In the genomic region with DNA sequence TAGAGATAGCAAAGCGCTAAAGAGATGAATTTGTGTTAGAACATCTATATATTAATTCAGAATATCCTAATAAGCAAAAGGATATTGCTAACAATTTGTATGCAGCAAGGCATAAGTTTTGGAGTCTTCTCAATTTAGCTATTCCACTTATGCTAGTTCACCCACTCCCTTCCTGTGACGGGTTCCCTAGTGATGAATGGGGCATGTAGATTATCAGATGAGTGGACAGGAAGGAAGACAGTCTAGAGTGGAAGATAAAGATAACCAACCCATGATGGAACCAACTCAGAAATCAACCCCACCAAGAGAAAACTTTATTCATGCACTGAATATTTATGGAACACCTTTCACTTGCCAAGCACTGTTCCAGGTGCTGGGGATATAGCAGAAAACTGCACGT, we compare ENCODE assay signal across 9 cellular contexts. TPM values are rescaled to one million over a fixed set of nuclear protein-coding genes. Genes with fewer than 3 reads are reported as not detected.
DNase-seq lines count a peak whose midpoint lies in the region; ATAC-seq, FAIRE-seq and TF ChIP-seq lines count a peak whose summit lies in the region.
"Not testable (repeated sequence)": the region's sequence is repeated elsewhere in the genome, so short reads cannot be mapped to it uniquely, and the experiment has no call there.
"Had no signal": no experiment of that assay in that cellular context is flagged by ENCODE, and none has a peak within 500 bp of the region (broad histone marks: within the 10 kb centered on the region; RNA-seq: fewer than 3 reads in every experiment).

No MANE protein-coding gene starts in this region.

- H3K4me2 ChIP-seq in K562 (ENCODE audit: insufficient read depth, low read length); endothelial cell of umbilical vein (ENCODE audit: insufficient read depth, low read length): not testable (repeated sequence)

- FAIRE-seq in K562 (lab: Jason Lieb, UNC); endothelial cell of umbilical vein (lab: Jason Lieb, UNC): not testable (repeated sequence)

- intact Hi-C loops in CD14-positive monocyte (cut with micrococcal nuclease); Panc1 (cut with micrococcal nuclease; ENCODE audit: unreplicated experiment); K562 (cut with micrococcal nuclease); MCF 10A (cut with micrococcal nuclease); endothelial cell of umbilical vein (cut with micrococcal nuclease); left lung (cut with DNase I); natural killer cell (cut with micrococcal nuclease): not testable (repeated sequence)

- not testable (repeated sequence) for H2AFZ ChIP-seq in K562 (ENCODE audit: low read depth, low read length); endothelial cell of umbilical vein (ENCODE audit: low read depth, low read length)

- H3K9me1 ChIP-seq in K562 (ENCODE audit: control insufficient read depth, insufficient read depth, low read length); endothelial cell of umbilical vein (replicated peaks; ENCODE audit: control insufficient read depth, extremely low read depth, insufficient read depth, low read length): not testable (repeated sequence)

- not testable (repeated sequence) for H3K4me3 ChIP-seq in Panc1 (ENCODE audit: low read depth in 2 of 2, low read length in 2 of 2); K562; endothelial cell of umbilical vein (replicated peaks in 1 of 3; ENCODE audit: insufficient read depth in 1 of 3, low read depth in 1 of 3, low read length in 3 of 3); left lung

- TF ChIP-seq CTCF in CD14-positive monocyte (IDR thresholded peaks at IDR 0.05): peak; percentile 5
- not testable (repeated sequence) for TF ChIP-seq CTCF in Panc1 (IDR thresholded peaks at IDR 0.05); K562 (IDR thresholded peaks at IDR 0.05 in 2 of 3, conservative IDR thresholded peaks at IDR 0.05 in 1 of 3; ENCODE audit: insufficient read depth in 2 of 3, low read depth in 1 of 3, low read length in 3 of 3); MCF 10A (IDR thresholded peaks at IDR 0.05; ENCODE audit: unreplicated experiment); endothelial cell of umbilical vein (IDR thresholded peaks at IDR 0.05; ENCODE audit: extremely low read depth in 1 of 2, insufficient read depth in 1 of 2, low read depth in 1 of 2, low read length in 2 of 2); left lung (IDR thresholded peaks at IDR 0.05)
- TF ChIP-seq CTCF in natural killer cell (IDR thresholded peaks at IDR 0.05): peak; percentile 2

- not testable (repeated sequence) for DNase-seq in CD14-positive monocyte (ENCODE audit: low spot score); Panc1 (ENCODE audit: low read depth, low spot score); K562 (ENCODE audit: extremely low read depth in 1 of 4, low spot score in 3 of 4); MCF 10A (ENCODE audit: unreplicated experiment); left lung; natural killer cell
- peak; percentile 3 for DNase-seq in endothelial cell of umbilical vein (ENCODE audit: low read depth, low spot score)
- peak; percentile 2 to 17 for DNase-seq in erythroblast (lab: John Stamatoyannopoulos, UW)

- dilution Hi-C loops in endothelial cell of umbilical vein (cut with MboI; ENCODE audit: extremely low pct_ligation_motif_present, low sequenced_read_pairs): not testable (repeated sequence)

- TF ChIP-seq RAD21 in K562 (CRISPR knock-in tag; conservative IDR thresholded peaks at IDR 0.05 in 1 of 2, IDR thresholded peaks at IDR 0.05 in 1 of 2): not testable (repeated sequence)

- in situ Hi-C loops in Panc1 (cut with HindIII; ENCODE audit: low pct_unique_long_range_greater_than_20kb, low sequenced_read_pairs); K562 (cut with MboI): not testable (repeated sequence)

- not testable (repeated sequence) for H3K4me1 Mint-ChIP-seq in CD14-positive monocyte; MCF 10A (ENCODE audit: insufficient read depth, unreplicated experiment); natural killer cell

- POLR2A ChIA-PET in Panc1 (lab: Charles Lee); K562 (lab: Yijun Ruan, JAX); MCF 10A (lab: Yijun Ruan, JAX); endothelial cell of umbilical vein (lab: Charles Lee): not testable (repeated sequence)

- H3K4me3 Mint-ChIP-seq in CD14-positive monocyte; MCF 10A (ENCODE audit: unreplicated experiment); natural killer cell: not testable (repeated sequence)

- H3K9ac ChIP-seq in K562 (ENCODE audit: insufficient read depth in 1 of 2, low read depth in 2 of 2, low read length in 2 of 2); endothelial cell of umbilical vein (replicated peaks; ENCODE audit: extremely low read depth, insufficient read depth, low read length): not testable (repeated sequence)

- not testable (repeated sequence) for H3K9me3 Mint-ChIP-seq in CD14-positive monocyte; MCF 10A (ENCODE audit: unreplicated experiment); natural killer cell

- H3K36me3 Mint-ChIP-seq in CD14-positive monocyte; MCF 10A (ENCODE audit: insufficient read depth, unreplicated experiment); natural killer cell: not testable (repeated sequence)

- not testable (repeated sequence) for H3K27ac ChIP-seq in Panc1 (ENCODE audit: low read length); K562 (ENCODE audit: extremely low read depth, low read depth, low read length); endothelial cell of umbilical vein (ENCODE audit: insufficient read depth, low read depth, low read length); left lung

- TSS peak; percentile 26 for BruUV-seq in Panc1 (replicated peaks; lab: Mats Ljungman, UMichigan)
- not testable (repeated sequence) for BruUV-seq in K562 (replicated peaks; lab: Mats Ljungman, UMichigan); endothelial cell of umbilical vein (replicated peaks; lab: Mats Ljungman, UMichigan)
- TSS peak; percentile 6 for BruUV-seq in MCF 10A (replicated peaks; lab: Mats Ljungman, UMichigan)

- CTCF ChIA-PET in Panc1 (lab: Charles Lee); K562 (lab: Yijun Ruan, JAX; ENCODE audit: low intra/inter-chr PET ratio); MCF 10A (lab: Yijun Ruan, JAX); endothelial cell of umbilical vein (lab: Charles Lee): not testable (repeated sequence)

- H3K9me3 ChIP-seq in Panc1 (ENCODE audit: control insufficient read depth, insufficient read depth, low read depth, low read length); K562 (replicated peaks; ENCODE audit: control insufficient read depth, insufficient read depth, low read depth, low read length); endothelial cell of umbilical vein (replicated peaks; ENCODE audit: control insufficient read depth, insufficient read depth, low read length); left lung: not testable (repeated sequence)

- not testable (repeated sequence) for H3K79me2 ChIP-seq in K562 (ENCODE audit: control insufficient read depth, insufficient read depth, low read length); endothelial cell of umbilical vein (ENCODE audit: control insufficient read depth, insufficient read depth, low read length)

- not testable (repeated sequence) for H4K20me1 ChIP-seq in K562 (replicated peaks; ENCODE audit: control insufficient read depth, insufficient read depth, low read length); endothelial cell of umbilical vein (replicated peaks; ENCODE audit: control insufficient read depth, extremely low read depth, insufficient read depth, low read length)

- WGBS in K562 (ENCODE audit: insufficient coverage, low coverage, missing lambda C conversion rate): 13% methylated on average over 1 of the region's 3 CpGs

- H3K4me1 ChIP-seq in Panc1 (ENCODE audit: control insufficient read depth, insufficient read depth, low read length); K562 (replicated peaks in 1 of 2; ENCODE audit: control insufficient read depth in 2 of 2, insufficient read depth in 2 of 2, low read length in 2 of 2); endothelial cell of umbilical vein (ENCODE audit: control insufficient read depth, extremely low read depth, insufficient read depth, low read length); left lung: not testable (repeated sequence)

- not testable (repeated sequence) for H3K36me3 ChIP-seq in Panc1 (ENCODE audit: control insufficient read depth, insufficient read depth, low read length); K562 (ENCODE audit: control insufficient read depth, insufficient read depth, low read length); endothelial cell of umbilical vein (ENCODE audit: control insufficient read depth in 2 of 2, extremely low read depth in 1 of 2, insufficient read depth in 2 of 2, low read length in 2 of 2); left lung

- TF ChIP-seq POLR2A in K562 (conservative IDR thresholded peaks at IDR 0.05); endothelial cell of umbilical vein (IDR thresholded peaks at IDR 0.05; ENCODE audit: low read depth, low read length); erythroblast (IDR thresholded peaks at IDR 0.05; ENCODE audit: low read length): not testable (repeated sequence)

- TF ChIP-seq EP300 in K562 (IDR thresholded peaks at IDR 0.05; ENCODE audit: low read length): not testable (repeated sequence)

- H3K27ac Mint-ChIP-seq in CD14-positive monocyte; MCF 10A (ENCODE audit: low read depth, unreplicated experiment); natural killer cell: not testable (repeated sequence)

- not testable (repeated sequence) for H3K27me3 Mint-ChIP-seq in CD14-positive monocyte (ENCODE audit: low read depth in 3 of 3); MCF 10A (ENCODE audit: insufficient read depth, unreplicated experiment); natural killer cell (ENCODE audit: low read depth in 2 of 2)

- not testable (repeated sequence) for H3K27me3 ChIP-seq in Panc1 (ENCODE audit: control insufficient read depth, insufficient read depth, low read length); K562 (ENCODE audit: control insufficient read depth in 2 of 2, insufficient read depth in 2 of 2, low read length in 2 of 2); endothelial cell of umbilical vein (ENCODE audit: control insufficient read depth in 2 of 2, insufficient read depth in 2 of 2, low read length in 2 of 2); left lung

- ATAC-seq in Panc1, natural killer cell: not testable (repeated sequence)
- ATAC-seq in K562: peak; percentile 84
- ATAC-seq in left lung: peak; percentile 16

RNA-seq across cellular contexts. Expression of a gene that starts 55.4 kb away (rescaled TPM):
- polyA plus RNA-seq in CD14-positive monocyte (under 1 TPM in 1 of 2 donors, not detected in 1; 0.03 TPM), K562 (2011; rRNA removed) (2.8 and 2.9 TPM in 2 replicates), K562 (2014; fragmentation: Illumina TruSeq; extraction: Trizol) (6.8 and 7.6 TPM in 2 replicates), K562 (2014; fragmentation: Nextera tagmentation; extraction: Ambion mirVana) (under 1 TPM; 0.01 TPM), K562 (2014; rRNA removed) (5.4 and 6.4 TPM in 2 replicates), endothelial cell of umbilical vein (1.4 and 1.9 TPM in 2 replicates)
- total RNA-seq in Panc1 (2021; ENCODE audit: unreplicated experiment) (1.5 TPM), K562 (2014; rRNA removed) (5.1 and 5.3 TPM in 2 replicates), K562 (2014; rRNA removed; fragmentation: Illumina TruSeq; extraction: Trizol) (3.0 and 3.5 TPM in 2 replicates), K562 (2015; rRNA removed; fragmentation: Illumina TruSeq; extraction: Trizol) (5.3 and 5.6 TPM in 2 replicates), K562 (2021) (8.6 and 9.6 TPM in 2 replicates), MCF 10A (2022) (2.0 and 2.3 TPM in 2 replicates), endothelial cell of umbilical vein (1.3 and 1.6 TPM in 2 replicates), left lung (1 to 10 TPM; 3.7 to 3.9 TPM), natural killer cell (1 to 10 TPM; 3.1 to 5.2 (median 4.6) TPM)
- polyA plus RNA-seq in Panc1 (2012; ENCODE audit: insufficient read length): 1.2 TPM
- total RNA-seq in K562 (2011; cell fraction: chromatin; rRNA removed; ENCODE audit: low replicate concordance): 6.2 and 11.2 TPM in 2 replicates
- total RNA-seq in K562 (2011; cell fraction: nucleolus; rRNA removed): 9.0 and 9.3 TPM in 2 replicates
- total RNA-seq in K562 (2011; cell fraction: nucleoplasm; rRNA removed): 5.9 and 7.6 TPM in 2 replicates
- polyA plus RNA-seq in K562 (2011; cell fraction: cytosol; rRNA removed): 2.2 and 5.4 TPM in 2 replicates
- polyA plus RNA-seq in K562 (2011; cell fraction: nucleus; rRNA removed): 3.7 and 10.4 TPM in 2 replicates
- 7.6 and 12.5 TPM in 2 replicates for polyA plus RNA-seq in K562 (2012)
- 2.6 and 5.0 TPM in 2 replicates for polyA minus RNA-seq in K562 (2011; rRNA and poly(A)+ RNA removed)
- polyA minus RNA-seq in K562 (2011; cell fraction: cytosol; rRNA and poly(A)+ RNA removed): 4.6 and 5.0 TPM in 2 replicates
- polyA minus RNA-seq in K562 (2011; cell fraction: nucleus; rRNA and poly(A)+ RNA removed): 2.0 and 3.0 TPM in 2 replicates
- 1.5 and 2.2 TPM in 2 replicates for polyA plus RNA-seq in endothelial cell of umbilical vein (2011; cell fraction: cytosol; rRNA removed)
- 3.3 TPM in 2 replicates for polyA plus RNA-seq in endothelial cell of umbilical vein (2011; cell fraction: nucleus; rRNA removed)
- polyA plus RNA-seq in endothelial cell of umbilical vein (2012): 1.3 and 1.7 TPM in 2 replicates
- 1.7 TPM in 2 replicates for polyA minus RNA-seq in endothelial cell of umbilical vein
- polyA minus RNA-seq in endothelial cell of umbilical vein (2011; cell fraction: cytosol; rRNA and poly(A)+ RNA removed): 0.82 TPM
- 1.9 and 2.1 TPM in 2 replicates for polyA minus RNA-seq in endothelial cell of umbilical vein (2011; cell fraction: nucleus; rRNA and poly(A)+ RNA removed)
- polyA plus RNA-seq: CD8-positive, alpha-beta memory T cell had no signal
